Comparison of ENCODE assay signal across 8 cellular contexts in genomic region chr1:160098852-160099647, GRCh38. TPM values are rescaled to one million over a fixed set of nuclear protein-coding genes. Genes with fewer than 3 reads are reported as not detected.
A peak's percentile ranks its signal among the peaks of the same experiment; 100 is the strongest.
DNase-seq lines count a peak whose midpoint lies in the region; ATAC-seq and TF ChIP-seq lines count a peak whose summit lies in the region.

No MANE protein-coding gene starts in this region.

- peak; percentile 28 for TF ChIP-seq POLR2A in GM19193 (IDR thresholded peaks at IDR 0.05; ENCODE audit: extremely low read depth, insufficient read depth, insufficient read length)

- DNase-seq in AML-193 (lab: John Stamatoyannopoulos, UW) (peak; percentile 78 to 87), NCI-H460 (ENCODE audit: extremely low read depth, low read depth) (peak; percentile 96), left colon (peak; percentile 98)
- DNase-seq in activated CD4-positive, alpha-beta T cell treated with anti-CD3 and anti-CD28 coated beads for 4 hours, result peak; percentile 97 to 99
- DNase-seq in stimulated activated CD4-positive, alpha-beta T cell treated with anti-CD3 and anti-CD28 coated beads, Interleukin-1b, Interleukin-23, amount 100 ng/mL, for 24 hours (ENCODE audit: low read depth in 4 of 4, low spot score in 1 of 4), result peak; percentile 95 to 99 (median 98)

- peak overlapping the region; percentile 99 for H3K27ac ChIP-seq in cingulate gyrus (ENCODE audit: low read depth, low read length)

- ATAC-seq in HG03378 (IDR thresholded peaks at IDR 0.05; ENCODE audit: unreplicated experiment), result peak; percentile 61
- ATAC-seq in left colon, result peak; percentile 74

- intact Hi-C loops in left colon (cut with DNase I, micrococcal nuclease), result no loop called here

RNA-seq across cellular contexts. Expression of gene IGSF8, which starts 0.6 kb away (rescaled TPM):
- 22.4 and 23.1 TPM in 2 replicates for total RNA-seq in NCI-H460 (2014; rRNA removed; shearing (Covaris generic))
- 50.4 and 51.7 TPM in 2 replicates for polyA plus RNA-seq in NCI-H460 (2014; cell fraction: nucleus; rRNA removed)
- 10 to 100 TPM; 57.6 to 64.0 TPM for total RNA-seq in left colon

RNA-seq across cellular contexts. Expression of gene ATP1A2, which starts 16.5 kb away (rescaled TPM):
- total RNA-seq in NCI-H460 (2014; rRNA removed; shearing (Covaris generic)), result 0.07 and 0.12 TPM in 2 replicates
- 0.08 TPM in 1 of 2 replicates, not detected in the other for polyA plus RNA-seq in NCI-H460 (2014; cell fraction: nucleus; rRNA removed)
- total RNA-seq in left colon, result 10 to 100 TPM in 1 of 2 donors, 1 to 10 TPM in 1; 1.8 to 12.1 TPM

RNA-seq across cellular contexts. Expression of gene KCNJ9, which starts 17.7 kb away (rescaled TPM):
- not detected in 2 replicates for total RNA-seq in NCI-H460 (2014; rRNA removed; shearing (Covaris generic))
- not detected in 2 replicates for polyA plus RNA-seq in NCI-H460 (2014; cell fraction: nucleus; rRNA removed)
- not detected for total RNA-seq in left colon

RNA-seq across cellular contexts. Expression of gene KCNJ10, which starts 29.1 kb away (rescaled TPM):
- total RNA-seq in NCI-H460 (2014; rRNA removed; shearing (Covaris generic)), result not detected in 2 replicates
- polyA plus RNA-seq in NCI-H460 (2014; cell fraction: nucleus; rRNA removed), result not detected in 2 replicates
- under 1 TPM in 1 of 2 donors, not detected in 1; 0.45 TPM for total RNA-seq in left colon

RNA-seq across cellular contexts. Expression of gene ATP1A4, which starts 52.4 kb away (rescaled TPM):
- not detected in 2 replicates for total RNA-seq in NCI-H460 (2014; rRNA removed; shearing (Covaris generic))
- polyA plus RNA-seq in NCI-H460 (2014; cell fraction: nucleus; rRNA removed), result not detected in 2 replicates
- not detected for total RNA-seq in left colon

Comparison
In these comparisons a context has a peak if more than half of its experiments do, and no peak if none do; other contexts are left out.
1. Peak in every context shown above with its lines: DNase-seq, ATAC-seq and H3K27ac ChIP-seq.